8 cellular contexts compared by ENCODE assay signal in genomic region chr2:202278944-202279343, GRCh38. TPM values are rescaled to one million over a fixed set of nuclear protein-coding genes. Genes with fewer than 3 reads are reported as not detected.
DNase-seq lines count a peak whose midpoint lies in the region; ATAC-seq and TF ChIP-seq lines count a peak whose summit lies in the region.

No MANE protein-coding gene starts in this region.

- H3K4me1 Mint-ChIP-seq in endothelial cell (ENCODE audit: unreplicated experiment): no peaks in the 10 kb centered on the region
- peaks cover 19% of the 10 kb centered on the region in 2 donors for H3K4me1 Mint-ChIP-seq in natural killer cell treated with Interleukin-12 subunit alpha and Interleukin-12 subunit beta and Interleukin-15 and Interleukin-18, amount 100 ng/mL, for 72 hours (ENCODE audit: low read depth in 2 of 2)
- peaks cover 15 to 28% (median 19%) of the 10 kb centered on the region in 3 donors for H3K4me1 Mint-ChIP-seq in CD8-positive, alpha-beta memory T cell

- H3K4me3 ChIP-seq in OCI-LY1 (ENCODE audit: low read depth, low read length, poor library complexity, severe bottlenecking): no peak overlapping the region
- no peak overlapping the region for H3K4me3 ChIP-seq in CD8-positive, alpha-beta memory T cell (ENCODE audit: low read length)
- H3K4me3 ChIP-seq in suprapubic skin: no peak overlapping the region

- H3K9me3 Mint-ChIP-seq in endothelial cell (ENCODE audit: unreplicated experiment): no peaks in the 10 kb centered on the region
- no peaks in the 10 kb centered on the region for H3K9me3 Mint-ChIP-seq in natural killer cell treated with Interleukin-12 subunit alpha and Interleukin-12 subunit beta and Interleukin-15 and Interleukin-18, amount 100 ng/mL, for 72 hours
- H3K9me3 Mint-ChIP-seq in CD8-positive, alpha-beta memory T cell: no peaks in the 10 kb centered on the region

- no peak overlapping the region for H3K27ac Mint-ChIP-seq in endothelial cell (ENCODE audit: unreplicated experiment)
- H3K27ac Mint-ChIP-seq in natural killer cell treated with Interleukin-12 subunit alpha and Interleukin-12 subunit beta and Interleukin-15 and Interleukin-18, amount 100 ng/mL, for 72 hours: peak overlapping the region; percentile 90 to 92
- peak overlapping the region in 2 of 8 donors; percentile 6 to 44 for H3K27ac Mint-ChIP-seq in CD8-positive, alpha-beta memory T cell

- H3K27ac ChIP-seq in OCI-LY1 (ENCODE audit: low read depth, low read length, poor library complexity, severe bottlenecking): no peak overlapping the region
- no peak overlapping the region for H3K27ac ChIP-seq in CD8-positive, alpha-beta memory T cell (ENCODE audit: low read depth, low read length)
- no peak overlapping the region for H3K27ac ChIP-seq in suprapubic skin

- peaks cover 2% of the 10 kb centered on the region; the same call in 1 of the 2 replicates for H4K20me1 ChIP-seq in OCI-LY1 (ENCODE audit: insufficient read depth, low read length)

- H3K4me3 Mint-ChIP-seq in endothelial cell (ENCODE audit: unreplicated experiment): no peak overlapping the region
- no peak overlapping the region for H3K4me3 Mint-ChIP-seq in natural killer cell treated with Interleukin-12 subunit alpha and Interleukin-12 subunit beta and Interleukin-15 and Interleukin-18, amount 100 ng/mL, for 72 hours
- no peak overlapping the region for H3K4me3 Mint-ChIP-seq in CD8-positive, alpha-beta memory T cell

- H3K27me3 ChIP-seq in OCI-LY1 (ENCODE audit: insufficient read depth, low read length): no peaks in the 10 kb centered on the region
- H3K27me3 ChIP-seq in CD8-positive, alpha-beta memory T cell (ENCODE audit: insufficient read depth, low read length, poor library complexity, severe bottlenecking): no peaks in the 10 kb centered on the region
- no peaks in the 10 kb centered on the region for H3K27me3 ChIP-seq in suprapubic skin

- WGBS in suprapubic skin: 16% methylated on average over 1 of the region's 1 CpG

- no peaks in the 10 kb centered on the region for H3F3A ChIP-seq in OCI-LY1 (ENCODE audit: insufficient read depth, low read length)

- no peaks in the 10 kb centered on the region for H3K4me1 ChIP-seq in OCI-LY1 (ENCODE audit: insufficient read depth, low read length, severe bottlenecking)
- peaks cover 3% of the 10 kb centered on the region for H3K4me1 ChIP-seq in CD8-positive, alpha-beta memory T cell (ENCODE audit: insufficient read depth, low read length)
- H3K4me1 ChIP-seq in suprapubic skin: peaks cover 11% of the 10 kb centered on the region

- TF ChIP-seq EP300 in suprapubic skin (IDR thresholded peaks at IDR 0.05): no peak

- TF ChIP-seq POLR2A in suprapubic skin (IDR thresholded peaks at IDR 0.05): no peak

- no peaks in the 10 kb centered on the region for H3K27me3 Mint-ChIP-seq in endothelial cell (ENCODE audit: unreplicated experiment)
- no peaks in the 10 kb centered on the region for H3K27me3 Mint-ChIP-seq in natural killer cell treated with Interleukin-12 subunit alpha and Interleukin-12 subunit beta and Interleukin-15 and Interleukin-18, amount 100 ng/mL, for 72 hours
- H3K27me3 Mint-ChIP-seq in CD8-positive, alpha-beta memory T cell: no peaks in the 10 kb centered on the region

- in situ Hi-C loops in ACHN (cut with HindIII; ENCODE audit: low pct_ligation_motif_present, low pct_unique_long_range_greater_than_20kb, low sequenced_read_pairs): no loop called here

- H2AFZ ChIP-seq in OCI-LY1 (ENCODE audit: low read length): no peak overlapping the region

- DNase-seq in ACHN: peak; percentile 80
- no peak for DNase-seq in GM10248 (ENCODE audit: extremely low spot score)
- peak; percentile 13 for DNase-seq in endothelial cell (ENCODE audit: low spot score)
- DNase-seq in natural killer cell treated with Interleukin-12 subunit alpha and Interleukin-12 subunit beta and Interleukin-15 and Interleukin-18, amount 100 ng/mL, for 72 hours (ENCODE audit: low spot score): no peak
- no peak for DNase-seq in CD8-positive, alpha-beta memory T cell
- no peak for DNase-seq in suprapubic skin (ENCODE audit: low spot score in 2 of 2)
- DNase-seq in T-helper 9 cell: no peak

- peaks cover 9% of the 10 kb centered on the region for H3K36me3 Mint-ChIP-seq in endothelial cell (ENCODE audit: low read depth, unreplicated experiment)
- H3K36me3 Mint-ChIP-seq in natural killer cell treated with Interleukin-12 subunit alpha and Interleukin-12 subunit beta and Interleukin-15 and Interleukin-18, amount 100 ng/mL, for 72 hours: peaks cover 11% of the 10 kb centered on the region
- H3K36me3 Mint-ChIP-seq in CD8-positive, alpha-beta memory T cell: peaks cover 0 to 67% (median 19%) of the 10 kb centered on the region in 3 donors

- H3K9me3 ChIP-seq in OCI-LY1 (ENCODE audit: low read length) (no peaks in the 10 kb centered on the region), suprapubic skin (no peaks in the 10 kb centered on the region)
- no peaks in the 10 kb centered on the region for H3K9me3 ChIP-seq in CD8-positive, alpha-beta memory T cell (ENCODE audit: low read length)

- peak; percentile 15 for TF ChIP-seq CTCF in GM10248 (IDR thresholded peaks at IDR 0.05; ENCODE audit: control extremely low read depth, extremely low read depth, low read depth, missing control alignments)
- peak; percentile 34; the same call in 1 of the 2 replicates for TF ChIP-seq CTCF in OCI-LY1 (IDR thresholded peaks at IDR 0.05; ENCODE audit: low read length)
- TF ChIP-seq CTCF in endothelial cell (IDR thresholded peaks at IDR 0.05; ENCODE audit: unreplicated experiment): peak; percentile 54
- peak in 1 of 2 donors; percentile 28 for TF ChIP-seq CTCF in suprapubic skin (IDR thresholded peaks at IDR 0.05)

- H3K36me3 ChIP-seq in OCI-LY1 (ENCODE audit: insufficient read depth, low read length) (peaks cover 95% of the 10 kb centered on the region), suprapubic skin (peaks cover 72% of the 10 kb centered on the region)
- peaks cover 51% of the 10 kb centered on the region for H3K36me3 ChIP-seq in CD8-positive, alpha-beta memory T cell (ENCODE audit: insufficient read depth, low read length)

- H3K79me2 ChIP-seq in OCI-LY1 (ENCODE audit: insufficient read depth, low read length): peaks cover 43% of the 10 kb centered on the region

- POLR2A ChIA-PET in GM10248 (lab: Yijun Ruan, JAX): interaction anchor here (0.5 to 1.5 kb wide), 2 partner anchors 12 to 1032 kb away, joined by 5 to 6 read pairs; no protein-coding TSS in a partner anchor
- POLR2A ChIA-PET in CD8-positive, alpha-beta memory T cell (lab: Charles Lee): no interaction called here

- ATAC-seq in natural killer cell treated with Interleukin-12 subunit alpha and Interleukin-12 subunit beta and Interleukin-15 and Interleukin-18, amount 100 ng/mL, for 72 hours: no peak

- CTCF ChIA-PET in GM10248 (lab: Yijun Ruan, JAX): interaction anchor here (1.0 to 4.2 kb wide), 6 partner anchors 8 to 37 kb away, joined by 3 to 15 read pairs (median 7); no protein-coding TSS in a partner anchor
- CTCF ChIA-PET in CD8-positive, alpha-beta memory T cell (lab: Charles Lee): no interaction called here

- no peak overlapping the region for H3K9ac ChIP-seq in OCI-LY1 (ENCODE audit: low read length)

- no peak overlapping the region for H3K4me2 ChIP-seq in OCI-LY1 (ENCODE audit: low read length)

- H3K9me2 ChIP-seq in OCI-LY1 (ENCODE audit: low read depth, low read length): no peaks in the 10 kb centered on the region

RNA-seq across cellular contexts. Expression of gene NOP58, which starts 13.4 kb away (rescaled TPM):
- total RNA-seq in endothelial cell (ENCODE audit: unreplicated experiment) (40.4 TPM), suprapubic skin (10 to 100 TPM; 48.0 to 96.9 (median 56.8) TPM)
- total RNA-seq in natural killer cell treated with Interleukin-12 subunit alpha and Interleukin-12 subunit beta and Interleukin-15 and Interleukin-18, amount 100 ng/mL, for 72 hours: 100 to 1,000 TPM; 136 to 278 TPM
- 100 to 1,000 TPM; 216 to 221 TPM for total RNA-seq in CD8-positive, alpha-beta memory T cell
- 94.3 TPM for polyA plus RNA-seq in CD8-positive, alpha-beta memory T cell

RNA-seq across cellular contexts. Expression of gene SUMO1, which starts 40.5 kb away (rescaled TPM):
- 113 TPM for total RNA-seq in endothelial cell (ENCODE audit: unreplicated experiment)
- total RNA-seq in natural killer cell treated with Interleukin-12 subunit alpha and Interleukin-12 subunit beta and Interleukin-15 and Interleukin-18, amount 100 ng/mL, for 72 hours: 10 to 100 TPM; 92.0 to 94.1 TPM
- total RNA-seq in CD8-positive, alpha-beta memory T cell: 100 to 1,000 TPM; 118 TPM
- polyA plus RNA-seq in CD8-positive, alpha-beta memory T cell: 148 TPM
- 10 to 100 TPM; 29.0 to 44.0 (median 37.8) TPM for total RNA-seq in suprapubic skin

Comparison
In these comparisons a context has a peak if more than half of its experiments do, and no peak if none do; other contexts are left out.
1. DNase-seq: peak in ACHN (single experiment) and endothelial cell (single experiment); none in GM10248 (single experiment), natural killer cell treated with Interleukin-12 subunit alpha and Interleukin-12 subunit beta and Interleukin-15 and Interleukin-18, amount 100 ng/mL, for 72 hours (single experiment), CD8-positive, alpha-beta memory T cell (0 of 5), suprapubic skin (0 of 2) and T-helper 9 cell (single experiment).